8 cellular contexts compared by ENCODE assay signal in genomic region chr22:26021516-26021915, GRCh38.
"Had no signal": no experiment of that assay in that cellular context is flagged by ENCODE, and none has a peak within 500 bp of the region (broad histone marks: within the 10 kb centered on the region; RNA-seq: fewer than 3 reads in every experiment).

No MANE protein-coding gene starts in this region.

- H3K4me2 ChIP-seq: GM23338 had no signal

- DNase-seq: H9, HCEC 1CT, IMR-90, KBM-7 had no signal

- ATAC-seq: GM23338 had no signal

- H3K4me3 ChIP-seq: GM23338 had no signal

- H2AFZ ChIP-seq: GM23338 had no signal

- H3K27ac ChIP-seq: HL-60 had no signal

- FAIRE-seq: H1, H54 had no signal
